Comparison of ENCODE assay signal across 8 cellular contexts in the genomic region with DNA sequence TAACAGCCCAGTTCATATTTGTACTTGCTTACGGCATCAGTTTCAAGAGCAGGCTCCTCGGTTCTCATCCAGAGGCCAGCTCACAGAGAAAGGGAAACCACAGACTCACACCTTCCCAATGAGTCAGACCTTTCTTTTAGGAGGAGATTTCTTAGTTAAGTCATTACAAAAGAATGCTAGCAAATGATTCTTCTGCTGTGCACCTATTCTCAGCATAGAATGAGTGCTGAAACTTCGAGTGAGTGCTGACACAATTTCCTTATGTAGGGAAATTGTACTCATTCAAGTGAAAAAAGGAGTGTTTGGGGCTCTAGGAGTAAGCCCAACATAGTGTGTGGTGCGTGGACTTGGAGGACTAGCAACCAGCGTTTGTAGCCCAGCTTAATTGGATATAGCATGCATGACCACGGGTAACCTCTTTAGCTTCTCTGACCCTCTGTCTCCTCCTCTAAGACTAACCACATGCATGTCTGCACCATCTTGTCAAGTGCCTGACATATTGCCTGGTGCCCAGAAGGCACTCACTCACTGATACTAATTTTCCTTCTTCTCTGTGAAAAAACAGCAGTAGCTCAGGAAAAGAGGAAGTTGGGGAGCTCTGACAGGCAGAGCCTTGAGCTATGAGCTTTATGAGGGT.
A peak's percentile ranks its signal among the peaks of the same experiment; 100 is the strongest.
DNase-seq lines count a peak whose midpoint lies in the region; ATAC-seq and TF ChIP-seq lines count a peak whose summit lies in the region.

No MANE protein-coding gene starts in this region.

- H3K4me1 ChIP-seq in GM23338 (ENCODE audit: insufficient read depth): peaks cover 21% of the 10 kb centered on the region

- ATAC-seq in GM23338: no peak
- peak; percentile 38 to 89 for ATAC-seq in left cardiac atrium

- DNase-seq in GM12864 (ENCODE audit: low read depth) (peak; percentile 80), GM23338 (ENCODE audit: low spot score) (no peak), LHCN-M2 (ENCODE audit: low read depth) (peak; percentile 96), activated T-cell treated with anti-CD3 and anti-CD28 coated beads for 4 hours (peak; percentile 25), left cardiac atrium (no peak), hippocampal formation (lab: John Stamatoyannopoulos, UW) (no peak), NCI-H187 treated with DMSO at 0.1 percent for 48 hours (lab: John Stamatoyannopoulos, UW) (no peak)
- peak; percentile 39 to 50 for DNase-seq in stimulated activated CD8-positive, alpha-beta memory T cell treated with anti-CD3 and anti-CD28 coated beads, Interleukin-15, amount 100 ng/mL, for 48 hours (ENCODE audit: low read depth in 2 of 2)

- H3K27ac Mint-ChIP-seq in GM23338: no peak overlapping the region

- H3K4me3 Mint-ChIP-seq in GM23338: no peak overlapping the region

- H3K27me3 Mint-ChIP-seq in GM23338 (ENCODE audit: insufficient read depth, low read depth, poor library complexity): peaks cover 10% of the 10 kb centered on the region

- H2AFZ ChIP-seq in GM23338: peak overlapping the region; percentile 43; the same call in 1 of the 2 replicates

- no peaks in the 10 kb centered on the region for H3F3A ChIP-seq in GM23338 (replicated peaks; ENCODE audit: low read depth)

- no peaks in the 10 kb centered on the region for H4K20me1 ChIP-seq in GM23338 (replicated peaks; ENCODE audit: insufficient read depth)

- H3K9me3 Mint-ChIP-seq in GM23338: no peaks in the 10 kb centered on the region; the same call in 2 of the 3 replicates

- peaks cover 25% of the 10 kb centered on the region for H3K9me2 ChIP-seq in GM23338 (ENCODE audit: insufficient read depth)

- H3K36me3 Mint-ChIP-seq in GM23338 (ENCODE audit: low read depth): no peaks in the 10 kb centered on the region

- intact Hi-C loops in left cardiac atrium (cut with DNase I): no loop called here

- H3K4me3 ChIP-seq in GM12864 (ENCODE audit: low read depth, low read length): no peak overlapping the region
- no peak overlapping the region for H3K4me3 ChIP-seq in GM23338

- H3K4me2 ChIP-seq in GM23338: no peak overlapping the region

- H3K4me1 Mint-ChIP-seq in GM23338: peaks cover 36% of the 10 kb centered on the region

- no peaks in the 10 kb centered on the region for H3K36me3 ChIP-seq in GM23338 (ENCODE audit: insufficient read depth)

- H3K27ac ChIP-seq in GM23338 (ENCODE audit: low read depth): no peak overlapping the region

- H3K27me3 ChIP-seq in GM23338 (ENCODE audit: insufficient read depth): no peaks in the 10 kb centered on the region

- no peaks in the 10 kb centered on the region for H3K79me2 ChIP-seq in GM23338 (replicated peaks; ENCODE audit: insufficient read depth)

- no peak for TF ChIP-seq CTCF in GM12864 (IDR thresholded peaks at IDR 0.05; ENCODE audit: low read depth, low read length, missing control alignments)
- TF ChIP-seq CTCF in GM23338 (conservative IDR thresholded peaks at IDR 0.05; ENCODE audit: low read depth in 2 of 2): no peak

TF ChIP-seq in GM23338, 12 proteins besides CTCF, POLR2A, EP300 and RAD21 (continues in another document):
- no peak for TF ChIP-seq EZH2 (IDR thresholded peaks at IDR 0.05; ENCODE audit: low read depth, unreplicated experiment)
- TF ChIP-seq, protein P1, sequence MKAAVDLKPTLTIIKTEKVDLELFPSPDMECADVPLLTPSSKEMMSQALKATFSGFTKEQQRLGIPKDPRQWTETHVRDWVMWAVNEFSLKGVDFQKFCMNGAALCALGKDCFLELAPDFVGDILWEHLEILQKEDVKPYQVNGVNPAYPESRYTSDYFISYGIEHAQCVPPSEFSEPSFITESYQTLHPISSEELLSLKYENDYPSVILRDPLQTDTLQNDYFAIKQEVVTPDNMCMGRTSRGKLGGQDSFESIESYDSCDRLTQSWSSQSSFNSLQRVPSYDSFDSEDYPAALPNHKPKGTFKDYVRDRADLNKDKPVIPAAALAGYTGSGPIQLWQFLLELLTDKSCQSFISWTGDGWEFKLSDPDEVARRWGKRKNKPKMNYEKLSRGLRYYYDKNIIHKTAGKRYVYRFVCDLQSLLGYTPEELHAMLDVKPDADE (IDR thresholded peaks at IDR 0.05): no peak
- TF ChIP-seq NANOG (IDR thresholded peaks at IDR 0.05; ENCODE audit: borderline replicate concordance): no peak
- TF ChIP-seq ZNF114 (CRISPR knock-in tag; IDR thresholded peaks at IDR 0.05): no peak
- TF ChIP-seq STAT1 (IDR thresholded peaks at IDR 0.05; ENCODE audit: unreplicated experiment): no peak
- no peak for TF ChIP-seq JUNB (IDR thresholded peaks at IDR 0.05; ENCODE audit: unreplicated experiment)
- TF ChIP-seq, protein P2, sequence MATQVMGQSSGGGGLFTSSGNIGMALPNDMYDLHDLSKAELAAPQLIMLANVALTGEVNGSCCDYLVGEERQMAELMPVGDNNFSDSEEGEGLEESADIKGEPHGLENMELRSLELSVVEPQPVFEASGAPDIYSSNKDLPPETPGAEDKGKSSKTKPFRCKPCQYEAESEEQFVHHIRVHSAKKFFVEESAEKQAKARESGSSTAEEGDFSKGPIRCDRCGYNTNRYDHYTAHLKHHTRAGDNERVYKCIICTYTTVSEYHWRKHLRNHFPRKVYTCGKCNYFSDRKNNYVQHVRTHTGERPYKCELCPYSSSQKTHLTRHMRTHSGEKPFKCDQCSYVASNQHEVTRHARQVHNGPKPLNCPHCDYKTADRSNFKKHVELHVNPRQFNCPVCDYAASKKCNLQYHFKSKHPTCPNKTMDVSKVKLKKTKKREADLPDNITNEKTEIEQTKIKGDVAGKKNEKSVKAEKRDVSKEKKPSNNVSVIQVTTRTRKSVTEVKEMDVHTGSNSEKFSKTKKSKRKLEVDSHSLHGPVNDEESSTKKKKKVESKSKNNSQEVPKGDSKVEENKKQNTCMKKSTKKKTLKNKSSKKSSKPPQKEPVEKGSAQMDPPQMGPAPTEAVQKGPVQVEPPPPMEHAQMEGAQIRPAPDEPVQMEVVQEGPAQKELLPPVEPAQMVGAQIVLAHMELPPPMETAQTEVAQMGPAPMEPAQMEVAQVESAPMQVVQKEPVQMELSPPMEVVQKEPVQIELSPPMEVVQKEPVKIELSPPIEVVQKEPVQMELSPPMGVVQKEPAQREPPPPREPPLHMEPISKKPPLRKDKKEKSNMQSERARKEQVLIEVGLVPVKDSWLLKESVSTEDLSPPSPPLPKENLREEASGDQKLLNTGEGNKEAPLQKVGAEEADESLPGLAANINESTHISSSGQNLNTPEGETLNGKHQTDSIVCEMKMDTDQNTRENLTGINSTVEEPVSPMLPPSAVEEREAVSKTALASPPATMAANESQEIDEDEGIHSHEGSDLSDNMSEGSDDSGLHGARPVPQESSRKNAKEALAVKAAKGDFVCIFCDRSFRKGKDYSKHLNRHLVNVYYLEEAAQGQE (IDR thresholded peaks at IDR 0.05; ENCODE audit: unreplicated experiment): no peak
- TF ChIP-seq CREB1 (CRISPR knock-in tag; IDR thresholded peaks at IDR 0.05; ENCODE audit: low read depth): no peak
- no peak for TF ChIP-seq POLR2AphosphoS5 (IDR thresholded peaks at IDR 0.05; ENCODE audit: low read depth)
- no peak for TF ChIP-seq EZH2phosphoT487 (IDR thresholded peaks at IDR 0.05; ENCODE audit: unreplicated experiment)

Comparison
In these comparisons a context has a peak if more than half of its experiments do, and no peak if none do; other contexts are left out.
1. DNase-seq: peak in GM12864 (single experiment), LHCN-M2 (single experiment), activated T-cell treated with anti-CD3 and anti-CD28 coated beads for 4 hours (single experiment) and stimulated activated CD8-positive, alpha-beta memory T cell treated with anti-CD3 and anti-CD28 coated beads, Interleukin-15, amount 100 ng/mL, for 48 hours (2 of 2); none in GM23338 (single experiment), left cardiac atrium (single experiment), hippocampal formation (0 of 2) and NCI-H187 treated with DMSO at 0.1 percent for 48 hours (single experiment).